8 cellular contexts compared by ENCODE assay signal in the genomic region with DNA sequence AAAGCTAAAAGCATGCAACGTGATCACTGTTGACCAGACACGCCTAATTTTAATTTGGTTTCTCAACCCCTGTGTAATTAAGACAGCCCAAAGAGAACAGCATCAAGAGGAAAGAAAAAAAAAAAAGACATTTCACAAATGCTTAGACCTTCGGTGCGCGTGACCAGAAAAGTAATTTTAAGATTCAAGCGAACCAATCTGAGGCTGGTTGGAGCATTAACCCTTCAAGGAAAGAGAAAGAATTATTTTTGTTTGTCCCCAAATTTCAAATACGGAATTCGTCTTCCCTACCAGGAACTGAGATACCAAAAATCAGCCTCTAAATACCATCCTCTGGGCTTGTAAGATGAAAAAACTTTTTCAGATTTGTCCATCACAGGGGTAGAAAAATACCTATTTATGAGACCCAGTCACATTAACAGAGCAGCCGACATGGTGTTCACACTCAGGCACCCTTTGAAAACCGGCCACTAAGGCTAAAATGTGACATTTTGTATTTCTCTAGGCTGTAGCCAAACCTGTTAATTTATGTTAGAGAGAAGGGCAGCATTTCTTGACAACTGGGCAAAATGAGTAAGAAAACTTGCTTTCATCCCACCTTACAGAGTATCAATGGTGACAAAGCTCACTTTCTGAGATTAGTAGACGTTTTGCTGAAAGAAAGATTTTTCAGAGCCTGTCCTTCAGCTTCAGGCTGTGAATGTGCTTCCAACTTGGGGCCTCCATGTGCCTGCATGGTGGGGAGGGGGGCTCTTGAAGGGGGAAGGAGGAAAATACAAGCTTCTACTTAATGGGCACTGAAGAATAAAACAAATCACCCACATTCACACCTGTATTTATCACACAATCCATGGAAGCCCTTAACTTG.
DNase-seq lines count a peak whose midpoint lies in the region; ATAC-seq and TF ChIP-seq lines count a peak whose summit lies in the region.

No MANE protein-coding gene starts in this region.

- peak overlapping the region; percentile 90 for H3K4me3 ChIP-seq in NB4 (ENCODE audit: low read depth, low read length)
- H3K4me3 ChIP-seq in coronary artery, result no peak overlapping the region
- H3K4me3 ChIP-seq in ovary, result peak overlapping the region; percentile 36

- no peak for ATAC-seq in HG02798 (IDR thresholded peaks at IDR 0.05; ENCODE audit: poor library complexity, unreplicated experiment)

- no peaks in the 10 kb centered on the region for H3K27me3 ChIP-seq in ovary

- H3K27ac ChIP-seq in coronary artery, result peak overlapping the region; percentile 87 to 88
- H3K27ac ChIP-seq in ovary, result peak overlapping the region; percentile 23 to 76

- H3K9me3 ChIP-seq in ovary, result no peaks in the 10 kb centered on the region

- intact Hi-C loops in ovary (cut with DNase I), result no loop called here

- TF ChIP-seq CTCF in NB4 (IDR thresholded peaks at IDR 0.05; ENCODE audit: low read depth, low read length) (no peak), coronary artery (IDR thresholded peaks at IDR 0.05) (no peak), ovary (IDR thresholded peaks at IDR 0.05) (no peak)

- DNase-seq in ELR (ENCODE audit: low read depth), result peak; percentile 43
- peak; percentile 29 for DNase-seq in NB4 (ENCODE audit: low read depth)
- peak; percentile 16 for DNase-seq in coronary artery (ENCODE audit: low spot score)
- DNase-seq in ovary, result no peak
- no peak for DNase-seq in NCI-H2171 treated with DMSO at 0.1 percent for 48 hours (lab: John Stamatoyannopoulos, UW)
- no peak for DNase-seq in H4 (ENCODE audit: low spot score)
- no peak for DNase-seq in NCI-H2107 (lab: John Stamatoyannopoulos, UW)

- no peak for TF ChIP-seq POLR2A in NB4 (IDR thresholded peaks at IDR 0.05; ENCODE audit: extremely low read depth, insufficient read length)
- no peak for TF ChIP-seq POLR2A in ovary (IDR thresholded peaks at IDR 0.05)

- no peak for TF ChIP-seq EP300 in ovary (IDR thresholded peaks at IDR 0.05)

- peaks cover 37% of the 10 kb centered on the region for H3K4me1 ChIP-seq in ovary (ENCODE audit: insufficient read depth)

- WGBS in ovary, 3 donors, result 18 to 23% (median 19%) methylated on average over 11 of the region's 11 CpGs

- H3K36me3 ChIP-seq in ovary, result no peaks in the 10 kb centered on the region

Comparison
In these comparisons a context has a peak if more than half of its experiments do, and no peak if none do; other contexts are left out.
1. DNase-seq: peak in ELR (single experiment), NB4 (single experiment) and coronary artery (single experiment); none in ovary (0 of 5), NCI-H2171 treated with DMSO at 0.1 percent for 48 hours (single experiment), H4 (single experiment) and NCI-H2107 (single experiment).